ENCODE assay signal across 19 cellular contexts in the genomic region with DNA sequence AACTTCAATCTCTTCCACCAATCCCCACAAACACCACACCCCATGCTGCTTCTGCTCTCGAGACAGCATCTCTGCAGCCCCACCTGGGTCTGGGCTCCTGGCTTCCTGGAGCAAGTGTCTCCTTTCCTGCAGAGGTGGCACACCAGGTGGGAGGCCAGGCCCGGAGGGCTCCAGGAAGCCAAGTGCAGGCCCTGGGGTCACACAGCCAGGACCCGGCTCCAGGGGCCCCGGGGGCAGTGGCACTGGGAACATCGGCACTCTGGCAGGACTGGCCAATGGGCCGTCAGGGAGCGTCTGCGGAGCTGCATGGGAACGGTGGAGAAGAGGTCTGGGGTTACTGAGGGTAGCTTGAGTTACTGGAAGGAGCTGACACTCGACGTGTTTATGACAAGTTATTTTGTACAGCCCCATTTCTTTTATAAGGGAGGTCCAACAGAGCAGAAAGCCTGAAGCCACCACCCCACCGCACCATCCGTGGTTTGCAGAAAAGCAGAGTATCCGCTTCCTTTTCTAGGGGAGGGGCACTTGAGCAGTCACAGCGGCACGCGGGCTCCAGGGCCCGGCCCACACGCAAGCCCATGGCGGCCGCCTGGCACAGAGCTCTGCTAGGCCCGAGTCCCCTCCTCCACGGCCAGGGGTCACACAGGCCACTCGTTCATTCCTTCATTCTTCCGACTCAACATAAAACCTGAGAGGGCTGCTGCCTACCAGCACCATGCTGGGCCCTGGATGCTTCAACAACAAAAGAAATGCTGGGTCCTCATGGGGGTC. TPM values are rescaled to one million over a fixed set of nuclear protein-coding genes. Genes with fewer than 3 reads are reported as not detected.
DNase-seq lines count a peak whose midpoint lies in the region; ATAC-seq, FAIRE-seq and TF ChIP-seq lines count a peak whose summit lies in the region.
"Had no signal": no experiment of that assay in that cellular context is flagged by ENCODE, and none has a peak within 500 bp of the region (broad histone marks: within the 10 kb centered on the region; RNA-seq: fewer than 3 reads in every experiment).

No MANE protein-coding gene starts in this region.

- DNase-seq in right cardiac atrium (peak in 2 of 3 donors; percentile 39 to 56), right atrium auricular region (ENCODE audit: low spot score) (no peak), K562 (ENCODE audit: extremely low read depth in 1 of 4, low spot score in 3 of 4) (no peak), left lobe of liver (ENCODE audit: low spot score) (no peak), midbrain (lab: John Stamatoyannopoulos, UW) (no peak)
- DNase-seq in central memory CD4-positive, alpha-beta T cell, result no peak
- DNase-seq: DMS79; HFFc6; KG1; NCI-H1092 treated with DMSO at 0.1 percent for 48 hours; NCI-H146; NCI-H2029; NCI-H226; NCI-H510A treated with DMSO at 0.1 percent for 48 hours; NCI-H748 treated with DMSO at 0.1 percent for 48 hours; NK-92 treated with Interleukin-12 subunit alpha and Interleukin-12 subunit beta, amount 100 ng/mL, for 24 hours had no signal

- no peaks in the 10 kb centered on the region for H4K20me1 ChIP-seq in K562 (replicated peaks; ENCODE audit: control insufficient read depth, insufficient read depth, low read length)

- H3K36me3 ChIP-seq in right atrium auricular region (peaks cover 86% of the 10 kb centered on the region), K562 (ENCODE audit: control insufficient read depth, insufficient read depth, low read length) (peaks cover 91% of the 10 kb centered on the region; the same call in 2 of the 3 replicates)

- H3K9ac ChIP-seq in K562 (ENCODE audit: insufficient read depth in 1 of 2, low read depth in 2 of 2, low read length in 2 of 2), result no peak overlapping the region

- H3K79me2 ChIP-seq in K562 (ENCODE audit: control insufficient read depth, insufficient read depth, low read length), result no peaks in the 10 kb centered on the region

- H3K27ac ChIP-seq in right cardiac atrium (ENCODE audit: low read length) (no peak overlapping the region), right atrium auricular region (no peak overlapping the region), K562 (ENCODE audit: extremely low read depth, low read depth, low read length) (no peak overlapping the region)

- in situ Hi-C loops in K562 (cut with MboI), result no loop called here

- H3K9me1 ChIP-seq in K562 (ENCODE audit: control insufficient read depth, insufficient read depth, low read length), result no peaks in the 10 kb centered on the region

- BruUV-seq in K562 (replicated peaks; lab: Mats Ljungman, UMichigan), result no TSS peak

- H3K27me3 ChIP-seq in right cardiac atrium (ENCODE audit: control insufficient read depth, insufficient read depth), result no peaks in the 10 kb centered on the region
- no peaks in the 10 kb centered on the region for H3K27me3 ChIP-seq in right atrium auricular region
- no peaks in the 10 kb centered on the region for H3K27me3 ChIP-seq in K562 (ENCODE audit: control insufficient read depth in 2 of 2, insufficient read depth in 2 of 2, low read length in 2 of 2)

- CTCF ChIA-PET in K562 (lab: Yijun Ruan, JAX; ENCODE audit: low intra/inter-chr PET ratio), result no interaction called here

- no peak for TF ChIP-seq EP300 in K562 (IDR thresholded peaks at IDR 0.05; ENCODE audit: low read length)

- POLR2A ChIA-PET in K562 (lab: Yijun Ruan, JAX), result interaction anchor here (1.3 to 2.9 kb wide), 3 partner anchors 12 to 35 kb away, joined by 3 to 12 read pairs (median 8); no protein-coding TSS in a partner anchor

- no peak for TF ChIP-seq RAD21 in K562 (CRISPR knock-in tag; conservative IDR thresholded peaks at IDR 0.05 in 1 of 2, IDR thresholded peaks at IDR 0.05 in 1 of 2)

- H3K4me1 ChIP-seq in right cardiac atrium (ENCODE audit: control insufficient read depth, insufficient read depth, low read length) (no peaks in the 10 kb centered on the region), right atrium auricular region (no peaks in the 10 kb centered on the region), K562 (replicated peaks in 1 of 2; ENCODE audit: control insufficient read depth in 2 of 2, insufficient read depth in 2 of 2, low read length in 2 of 2) (0 out of 5 replicates have a peak, but pooled peaks cover 0 to 3% of the 10 kb centered on the region in 2 experiments)

- intact Hi-C loops in right cardiac atrium (cut with DNase I), result no loop called here
- intact Hi-C loops in K562 (cut with micrococcal nuclease), result no loop called here

- 86% methylated on average over 25 of the region's 25 CpGs for WGBS in right cardiac atrium
- 97% methylated on average over 24 of the region's 25 CpGs for WGBS in K562 (ENCODE audit: insufficient coverage, low coverage, missing lambda C conversion rate)

- ATAC-seq in right cardiac atrium, result no peak
- no peak for ATAC-seq in K562
- ATAC-seq in left lobe of liver, result peak; percentile 14
- ATAC-seq in HG02571 (IDR thresholded peaks at IDR 0.05; ENCODE audit: unreplicated experiment), result no peak

- no peak for TF ChIP-seq POLR2A in K562 (conservative IDR thresholded peaks at IDR 0.05)

- no peak overlapping the region for H2AFZ ChIP-seq in K562 (ENCODE audit: low read depth, low read length)

- TF ChIP-seq CTCF in right atrium auricular region (IDR thresholded peaks at IDR 0.05), result no peak
- TF ChIP-seq CTCF in K562 (IDR thresholded peaks at IDR 0.05 in 2 of 3, conservative IDR thresholded peaks at IDR 0.05 in 1 of 3; ENCODE audit: insufficient read depth in 2 of 3, low read depth in 1 of 3, low read length in 3 of 3), result no peak

- H3K9me3 ChIP-seq in right cardiac atrium (ENCODE audit: control insufficient read depth, low read length) (no peaks in the 10 kb centered on the region), right atrium auricular region (no peaks in the 10 kb centered on the region), K562 (replicated peaks; ENCODE audit: control insufficient read depth, insufficient read depth, low read depth, low read length) (no peaks in the 10 kb centered on the region)

- H3K4me3 ChIP-seq in right cardiac atrium (ENCODE audit: low read length), result no peak overlapping the region
- no peak overlapping the region for H3K4me3 ChIP-seq in right atrium auricular region
- H3K4me3 ChIP-seq in K562, result no peak overlapping the region

- no peak for FAIRE-seq in K562 (lab: Jason Lieb, UNC)
- FAIRE-seq: A204.1, H54 had no signal

- no peak overlapping the region for H3K4me2 ChIP-seq in K562 (ENCODE audit: insufficient read depth, low read length)

RNA-seq across cellular contexts. Expression of gene INPP5E, which starts 14.6 kb away (rescaled TPM):
- total RNA-seq in right cardiac atrium (10 to 100 TPM in 1 of 4 donors, 1 to 10 TPM in 3; 8.8 to 12.3 (median 9.2) TPM), right atrium auricular region (1 to 10 TPM; 6.4 to 9.1 TPM), K562 (2014; rRNA removed) (8.8 and 11.1 TPM in 2 replicates), K562 (2014; rRNA removed; fragmentation: Illumina TruSeq; extraction: Trizol) (2.5 and 2.9 TPM in 2 replicates), K562 (2015; rRNA removed; fragmentation: Illumina TruSeq; extraction: Trizol) (5.4 and 5.7 TPM in 2 replicates), K562 (2021) (16.3 and 17.4 TPM in 2 replicates), left lobe of liver (8.8 TPM)
- polyA plus RNA-seq in right cardiac atrium (7.7 TPM), K562 (2011; rRNA removed) (4.4 and 6.8 TPM in 2 replicates), K562 (2014; fragmentation: Illumina TruSeq; extraction: Trizol) (4.9 and 8.4 TPM in 2 replicates), K562 (2014; fragmentation: Nextera tagmentation; extraction: Ambion mirVana) (under 1 TPM; 0.38 to 0.56 TPM), K562 (2014; rRNA removed) (14.1 and 15.1 TPM in 2 replicates)
- total RNA-seq in K562 (2011; cell fraction: chromatin; rRNA removed; ENCODE audit: low replicate concordance), result 37.0 and 74.1 TPM in 2 replicates
- total RNA-seq in K562 (2011; cell fraction: nucleolus; rRNA removed), result 37.7 and 43.0 TPM in 2 replicates
- 29.3 and 32.3 TPM in 2 replicates for total RNA-seq in K562 (2011; cell fraction: nucleoplasm; rRNA removed)
- polyA plus RNA-seq in K562 (2011; cell fraction: cytosol; rRNA removed), result 4.8 and 9.1 TPM in 2 replicates
- 52.4 and 74.6 TPM in 2 replicates for polyA plus RNA-seq in K562 (2011; cell fraction: nucleus; rRNA removed)
- polyA plus RNA-seq in K562 (2012), result 9.4 and 14.3 TPM in 2 replicates
- 1.9 and 2.4 TPM in 2 replicates for polyA minus RNA-seq in K562 (2011; rRNA and poly(A)+ RNA removed)
- polyA minus RNA-seq in K562 (2011; cell fraction: cytosol; rRNA and poly(A)+ RNA removed), result 3.7 and 3.8 TPM in 2 replicates
- 10.7 and 12.0 TPM in 2 replicates for polyA minus RNA-seq in K562 (2011; cell fraction: nucleus; rRNA and poly(A)+ RNA removed)

RNA-seq across cellular contexts. Expression of gene SEC16A, which starts 28.6 kb away (rescaled TPM):
- 10 to 100 TPM; 24.2 to 35.3 (median 28.6) TPM for total RNA-seq in right cardiac atrium
- 23.1 TPM for polyA plus RNA-seq in right cardiac atrium
- total RNA-seq in right atrium auricular region, result 10 to 100 TPM; 32.6 to 41.6 TPM
- 131 and 191 TPM in 2 replicates for total RNA-seq in K562 (2011; cell fraction: chromatin; rRNA removed; ENCODE audit: low replicate concordance)
- 87.9 and 99.6 TPM in 2 replicates for total RNA-seq in K562 (2011; cell fraction: nucleolus; rRNA removed)
- total RNA-seq in K562 (2011; cell fraction: nucleoplasm; rRNA removed), result 87.4 and 93.4 TPM in 2 replicates
- 17.1 and 20.1 TPM in 2 replicates for total RNA-seq in K562 (2014; rRNA removed)
- total RNA-seq in K562 (2014; rRNA removed; fragmentation: Illumina TruSeq; extraction: Trizol), result 9.1 and 9.3 TPM in 2 replicates
- 8.7 and 11.1 TPM in 2 replicates for total RNA-seq in K562 (2015; rRNA removed; fragmentation: Illumina TruSeq; extraction: Trizol)
- 56.1 and 62.8 TPM in 2 replicates for total RNA-seq in K562 (2021)
- polyA plus RNA-seq in K562 (2011; rRNA removed), result 14.0 and 25.1 TPM in 2 replicates
- 14.1 and 19.3 TPM in 2 replicates for polyA plus RNA-seq in K562 (2011; cell fraction: cytosol; rRNA removed)
- 83.4 and 92.4 TPM in 2 replicates for polyA plus RNA-seq in K562 (2011; cell fraction: nucleus; rRNA removed)
- 40.9 and 50.7 TPM in 2 replicates for polyA plus RNA-seq in K562 (2012)
- polyA plus RNA-seq in K562 (2014; fragmentation: Illumina TruSeq; extraction: Trizol), result 44.6 and 47.6 TPM in 2 replicates
- 10 to 100 TPM in 1 of 2 experiments, 1 to 10 TPM in 1; 8.3 to 12.0 TPM for polyA plus RNA-seq in K562 (2014; fragmentation: Nextera tagmentation; extraction: Ambion mirVana)
- 30.9 and 32.2 TPM in 2 replicates for polyA plus RNA-seq in K562 (2014; rRNA removed)
- 9.3 and 13.0 TPM in 2 replicates for polyA minus RNA-seq in K562 (2011; rRNA and poly(A)+ RNA removed)
- 32.1 and 45.6 TPM in 2 replicates for polyA minus RNA-seq in K562 (2011; cell fraction: cytosol; rRNA and poly(A)+ RNA removed)
- 19.7 and 31.5 TPM in 2 replicates for polyA minus RNA-seq in K562 (2011; cell fraction: nucleus; rRNA and poly(A)+ RNA removed)
- 71.8 TPM for total RNA-seq in left lobe of liver

RNA-seq across cellular contexts. Expression of gene PMPCA, which starts 43.8 kb away (rescaled TPM):
- total RNA-seq in right cardiac atrium, result 10 to 100 TPM; 50.8 to 58.5 (median 56.8) TPM
- 63.4 TPM for polyA plus RNA-seq in right cardiac atrium
- 10 to 100 TPM; 40.8 to 47.4 TPM for total RNA-seq in right atrium auricular region
- 255 and 404 TPM in 2 replicates for total RNA-seq in K562 (2011; cell fraction: chromatin; rRNA removed; ENCODE audit: low replicate concordance)
- total RNA-seq in K562 (2011; cell fraction: nucleolus; rRNA removed), result 209 and 247 TPM in 2 replicates
- 203 and 214 TPM in 2 replicates for total RNA-seq in K562 (2011; cell fraction: nucleoplasm; rRNA removed)
- 86.6 and 111 TPM in 2 replicates for total RNA-seq in K562 (2014; rRNA removed)
- 82.4 and 104 TPM in 2 replicates for total RNA-seq in K562 (2014; rRNA removed; fragmentation: Illumina TruSeq; extraction: Trizol)
- 66.6 and 67.5 TPM in 2 replicates for total RNA-seq in K562 (2015; rRNA removed; fragmentation: Illumina TruSeq; extraction: Trizol)
- 118 and 139 TPM in 2 replicates for total RNA-seq in K562 (2021)
- polyA plus RNA-seq in K562 (2011; rRNA removed), result 114 and 119 TPM in 2 replicates
- polyA plus RNA-seq in K562 (2011; cell fraction: cytosol; rRNA removed), result 102 and 129 TPM in 2 replicates
- polyA plus RNA-seq in K562 (2011; cell fraction: nucleus; rRNA removed), result 346 and 387 TPM in 2 replicates
- 65.8 and 181 TPM in 2 replicates for polyA plus RNA-seq in K562 (2012)
- polyA plus RNA-seq in K562 (2014; fragmentation: Illumina TruSeq; extraction: Trizol), result 99.8 and 122 TPM in 2 replicates
- polyA plus RNA-seq in K562 (2014; fragmentation: Nextera tagmentation; extraction: Ambion mirVana), result 10 to 100 TPM; 23.9 to 30.0 TPM
- polyA plus RNA-seq in K562 (2014; rRNA removed), result 129 and 143 TPM in 2 replicates
- 81.4 and 83.2 TPM in 2 replicates for polyA minus RNA-seq in K562 (2011; rRNA and poly(A)+ RNA removed)
- polyA minus RNA-seq in K562 (2011; cell fraction: cytosol; rRNA and poly(A)+ RNA removed), result 40.2 and 43.4 TPM in 2 replicates
- 68.0 and 90.1 TPM in 2 replicates for polyA minus RNA-seq in K562 (2011; cell fraction: nucleus; rRNA and poly(A)+ RNA removed)
- 59.3 TPM for total RNA-seq in left lobe of liver

RNA-seq across cellular contexts. Expression of gene ENTR1, which starts 43.8 kb away (rescaled TPM):
- total RNA-seq in right cardiac atrium (10 to 100 TPM; 18.2 to 22.9 (median 20.1) TPM), right atrium auricular region (10 to 100 TPM; 10.3 to 17.6 TPM), K562 (2014; rRNA removed) (79.0 and 88.8 TPM in 2 replicates), K562 (2014; rRNA removed; fragmentation: Illumina TruSeq; extraction: Trizol) (38.1 and 38.3 TPM in 2 replicates), K562 (2015; rRNA removed; fragmentation: Illumina TruSeq; extraction: Trizol) (61.3 and 65.5 TPM in 2 replicates), K562 (2021) (101 and 104 TPM in 2 replicates), left lobe of liver (39.5 TPM)
- polyA plus RNA-seq in right cardiac atrium (13.6 TPM), K562 (2011; rRNA removed) (77.3 and 92.6 TPM in 2 replicates), K562 (2014; fragmentation: Illumina TruSeq; extraction: Trizol) (72.6 and 75.9 TPM in 2 replicates), K562 (2014; fragmentation: Nextera tagmentation; extraction: Ambion mirVana) (1 to 10 TPM; 6.7 to 9.6 TPM), K562 (2014; rRNA removed) (106 and 108 TPM in 2 replicates)
- 129 and 278 TPM in 2 replicates for total RNA-seq in K562 (2011; cell fraction: chromatin; rRNA removed; ENCODE audit: low replicate concordance)
- 185 and 197 TPM in 2 replicates for total RNA-seq in K562 (2011; cell fraction: nucleolus; rRNA removed)
- 143 and 151 TPM in 2 replicates for total RNA-seq in K562 (2011; cell fraction: nucleoplasm; rRNA removed)
- polyA plus RNA-seq in K562 (2011; cell fraction: cytosol; rRNA removed), result 45.3 and 59.9 TPM in 2 replicates
- polyA plus RNA-seq in K562 (2011; cell fraction: nucleus; rRNA removed), result 432 and 490 TPM in 2 replicates
- 54.6 and 62.9 TPM in 2 replicates for polyA plus RNA-seq in K562 (2012)
- 19.2 and 21.9 TPM in 2 replicates for polyA minus RNA-seq in K562 (2011; rRNA and poly(A)+ RNA removed)
- polyA minus RNA-seq in K562 (2011; cell fraction: cytosol; rRNA and poly(A)+ RNA removed), result 33.9 and 46.1 TPM in 2 replicates
- 76.5 and 84.3 TPM in 2 replicates for polyA minus RNA-seq in K562 (2011; cell fraction: nucleus; rRNA and poly(A)+ RNA removed)

RNA-seq across cellular contexts. Expression of gene SNAPC4, which starts 54.2 kb away (rescaled TPM):
- total RNA-seq in right cardiac atrium (1 to 10 TPM; 3.2 to 4.4 (median 3.9) TPM), right atrium auricular region (1 to 10 TPM; 2.5 to 4.4 TPM), K562 (2014; rRNA removed) (14.4 and 15.8 TPM in 2 replicates), K562 (2014; rRNA removed; fragmentation: Illumina TruSeq; extraction: Trizol) (7.1 and 8.8 TPM in 2 replicates), K562 (2015; rRNA removed; fragmentation: Illumina TruSeq; extraction: Trizol) (9.3 and 11.1 TPM in 2 replicates), K562 (2021) (17.1 and 18.7 TPM in 2 replicates), left lobe of liver (7.2 TPM)
- polyA plus RNA-seq in right cardiac atrium (3.7 TPM), K562 (2011; rRNA removed) (4.4 and 4.5 TPM in 2 replicates), K562 (2014; fragmentation: Illumina TruSeq; extraction: Trizol) (8.8 and 9.0 TPM in 2 replicates), K562 (2014; fragmentation: Nextera tagmentation; extraction: Ambion mirVana) (under 1 TPM; 0.21 to 0.46 TPM), K562 (2014; rRNA removed) (18.7 and 21.8 TPM in 2 replicates)
- total RNA-seq in K562 (2011; cell fraction: chromatin; rRNA removed; ENCODE audit: low replicate concordance), result 42.9 and 79.4 TPM in 2 replicates
- total RNA-seq in K562 (2011; cell fraction: nucleolus; rRNA removed), result 32.0 TPM in 2 replicates
- total RNA-seq in K562 (2011; cell fraction: nucleoplasm; rRNA removed), result 23.1 and 26.3 TPM in 2 replicates
- polyA plus RNA-seq in K562 (2011; cell fraction: cytosol; rRNA removed), result 3.2 and 7.4 TPM in 2 replicates
- polyA plus RNA-seq in K562 (2011; cell fraction: nucleus; rRNA removed), result 16.1 and 32.6 TPM in 2 replicates
- polyA plus RNA-seq in K562 (2012), result 9.7 and 10.5 TPM in 2 replicates
- 6.7 and 10.2 TPM in 2 replicates for polyA minus RNA-seq in K562 (2011; rRNA and poly(A)+ RNA removed)
- 6.1 and 7.4 TPM in 2 replicates for polyA minus RNA-seq in K562 (2011; cell fraction: cytosol; rRNA and poly(A)+ RNA removed)
- 8.3 and 11.7 TPM in 2 replicates for polyA minus RNA-seq in K562 (2011; cell fraction: nucleus; rRNA and poly(A)+ RNA removed)

Comparison
In these comparisons a context has a peak if more than half of its experiments do, and no peak if none do; other contexts are left out.
1. DNase-seq: peak in right cardiac atrium (2 of 3); none in right atrium auricular region (single experiment), K562 (0 of 4), left lobe of liver (single experiment), midbrain (single experiment) and central memory CD4-positive, alpha-beta T cell (single experiment).